8 cellular contexts compared by ENCODE assay signal in genomic region chr22:39490135-39490798, GRCh38. TPM values are rescaled to one million over a fixed set of nuclear protein-coding genes. Genes with fewer than 3 reads are reported as not detected.
DNase-seq lines count a peak whose midpoint lies in the region; ATAC-seq and TF ChIP-seq lines count a peak whose summit lies in the region.

No MANE protein-coding gene starts in this region.

- no peak overlapping the region for H3K4me3 Mint-ChIP-seq in Calu3 (ENCODE audit: low read depth, unreplicated experiment)
- H3K4me3 Mint-ChIP-seq in T-helper 17 cell, result no peak overlapping the region

- H3K9me3 ChIP-seq in HAP-1, result no peaks in the 10 kb centered on the region
- H3K9me3 ChIP-seq in T-helper 17 cell (ENCODE audit: control insufficient read depth, low read length, poor library complexity, severe bottlenecking), result no peaks in the 10 kb centered on the region
- H3K9me3 ChIP-seq in adrenal gland (replicated peaks in 1 of 3), result no peaks in the 10 kb centered on the region
- H3K9me3 ChIP-seq in spleen, result no peaks in the 10 kb centered on the region

- ATAC-seq in T-helper 17 cell, result peak; percentile 99

- peak; percentile 74 for DNase-seq in Calu3
- peak; percentile 79 to 90 for DNase-seq in HAP-1 (ENCODE audit: low spot score in 2 of 2)
- peak; percentile 27 for DNase-seq in NCI-H146 (lab: John Stamatoyannopoulos, UW)
- peak; percentile 51 to 62 (median 57) for DNase-seq in T-helper 17 cell
- DNase-seq in adrenal gland, result peak; percentile 78 to 93 (median 87)
- DNase-seq in hepatic stellate cell (ENCODE audit: low spot score), result peak; percentile 91
- DNase-seq in spleen, result peak; percentile 97
- no peak for DNase-seq in KG1 (lab: John Stamatoyannopoulos, UW)

- BruUV-seq in Calu3 (replicated peaks; lab: Mats Ljungman, UMichigan), result TSS peak; percentile 11

- H3K4me3 ChIP-seq in HAP-1 (no peak overlapping the region), adrenal gland (no peak overlapping the region), spleen (peak overlapping the region in 1 of 8 donors; percentile 45)

- H3K27ac ChIP-seq in adrenal gland (no peak overlapping the region), spleen (peak overlapping the region in 3 of 8 donors; percentile 19 to 57 (median 41))

- no peak for TF ChIP-seq CTCF in Calu3 (IDR thresholded peaks at IDR 0.05; ENCODE audit: unreplicated experiment)
- no peak for TF ChIP-seq CTCF in adrenal gland (IDR thresholded peaks at IDR 0.05)
- TF ChIP-seq CTCF in spleen (IDR thresholded peaks at IDR 0.05 in 8 of 11, conservative IDR thresholded peaks at IDR 0.05 in 3 of 11), result no peak

- no peaks in the 10 kb centered on the region for H3K4me1 ChIP-seq in HAP-1
- peaks cover 0 to 5% of the 10 kb centered on the region in 2 donors for H3K4me1 ChIP-seq in adrenal gland (replicated peaks in 1 of 2)
- peaks cover 6 to 38% (median 11%) of the 10 kb centered on the region in 6 donors for H3K4me1 ChIP-seq in spleen

- no peaks in the 10 kb centered on the region for H3K9me3 Mint-ChIP-seq in Calu3 (ENCODE audit: low read depth, unreplicated experiment)

- TF ChIP-seq POLR2A in adrenal gland (IDR thresholded peaks at IDR 0.05) (no peak), spleen (IDR thresholded peaks at IDR 0.05) (no peak)

- in situ Hi-C loops in HAP-1 (cut with MboI; ENCODE audit: low sequenced_read_pairs), result no loop called here

- intact Hi-C loops in Calu3 (cut with micrococcal nuclease; ENCODE audit: unreplicated experiment) (no loop called here), adrenal gland (cut with DNase I) (loop anchor here (5.0 to 10.0 kb wide), 4 partner anchors 37 to 315 kb away; no protein-coding TSS in a partner anchor), spleen (cut with DNase I; ENCODE audit: low total_unique reads) (loop anchor here (5.0 to 10.0 kb wide), 2 partner anchors 37 to 85 kb away; no protein-coding TSS in a partner anchor)

- peaks cover 18% of the 10 kb centered on the region for H3K4me1 Mint-ChIP-seq in Calu3 (ENCODE audit: low read depth, unreplicated experiment)
- H3K4me1 Mint-ChIP-seq in T-helper 17 cell, result peaks cover 14% of the 10 kb centered on the region

- no peaks in the 10 kb centered on the region; the same call in 1 of the 2 replicates for H3K27me3 ChIP-seq in HAP-1 (ENCODE audit: low read depth)
- H3K27me3 ChIP-seq in adrenal gland, result no peaks in the 10 kb centered on the region
- no peaks in the 10 kb centered on the region for H3K27me3 ChIP-seq in spleen (replicated peaks in 1 of 7)

- CTCF ChIA-PET in Calu3 (lab: Charles Lee), result interaction anchor here (0.5 to 1.5 kb wide), 3 partner anchors 12 to 112 kb away, joined by 3 to 6 read pairs (median 3); partner anchors contain the start of gene MIEF1

- H3K36me3 ChIP-seq in HAP-1 (replicated peaks) (no peaks in the 10 kb centered on the region), adrenal gland (replicated peaks in 1 of 2) (no peaks in the 10 kb centered on the region), spleen (peaks cover 0 to 19% (median 4%) of the 10 kb centered on the region in 6 donors)

- H3K36me3 Mint-ChIP-seq in Calu3 (ENCODE audit: insufficient read depth, unreplicated experiment), result peaks cover 9% of the 10 kb centered on the region
- H3K36me3 Mint-ChIP-seq in T-helper 17 cell (ENCODE audit: low read depth), result no peaks in the 10 kb centered on the region

- no peak overlapping the region for H3K27ac Mint-ChIP-seq in Calu3 (ENCODE audit: unreplicated experiment)
- no peak overlapping the region for H3K27ac Mint-ChIP-seq in T-helper 17 cell

- 38 to 42% (median 39%) methylated on average over 9 to 13 of the region's 13 CpGs for WGBS in adrenal gland, 4 donors
- 39 to 44% (median 42%) methylated on average over 13 of the region's 13 CpGs for whole genome bisulfite sequencing in spleen, 5 donors

- no peaks in the 10 kb centered on the region for H3K27me3 Mint-ChIP-seq in Calu3 (ENCODE audit: unreplicated experiment)
- H3K27me3 Mint-ChIP-seq in T-helper 17 cell, result peaks cover 6% of the 10 kb centered on the region

RNA-seq across cellular contexts. Expression of gene MIEF1, which starts 11.8 kb away (rescaled TPM):
- total RNA-seq in Calu3 (2022) (39.2 and 44.3 TPM in 2 replicates), T-helper 17 cell (10 to 100 TPM; 16.9 to 22.7 TPM), adrenal gland (10 to 100 TPM; 24.4 to 44.2 (median 26.9) TPM), spleen (10 to 100 TPM; 24.4 to 31.4 (median 27.5) TPM)
- polyA plus RNA-seq in adrenal gland (10 to 100 TPM in 1 of 3 donors, 1 to 10 TPM in 2; 5.1 to 27.0 (median 6.9) TPM), spleen (10 to 100 TPM in 1 of 3 donors, 1 to 10 TPM in 2; 5.8 to 11.2 (median 6.7) TPM)

RNA-seq across cellular contexts. Expression of gene ATF4, which starts 30.1 kb away (rescaled TPM):
- total RNA-seq in Calu3 (2022) (294 and 372 TPM in 2 replicates), T-helper 17 cell (100 to 1,000 TPM; 260 to 333 TPM), adrenal gland (100 to 1,000 TPM; 207 to 498 (median 324) TPM), spleen (100 to 1,000 TPM; 190 to 286 (median 256) TPM)
- polyA plus RNA-seq in adrenal gland (1,000 to 10,000 TPM in 2 of 3 donors, 100 to 1,000 TPM in 1; 619 to 1,513 (median 1,039) TPM), spleen (100 to 1,000 TPM; 341 to 414 (median 357) TPM)

RNA-seq across cellular contexts. Expression of gene MGAT3, which starts 33.5 kb away (rescaled TPM):
- total RNA-seq in Calu3 (2022) (33.0 and 51.5 TPM in 2 replicates), T-helper 17 cell (under 1 TPM; 0.25 to 0.96 TPM), adrenal gland (1 to 10 TPM; 1.0 to 6.9 (median 2.4) TPM), spleen (10 to 100 TPM in 4 of 7 donors, 1 to 10 TPM in 3; 8.1 to 14.4 (median 10.6) TPM)
- polyA plus RNA-seq in adrenal gland (1 to 10 TPM in 2 of 3 donors, under 1 TPM in 1; 0.42 to 1.4 (median 1.2) TPM), spleen (1 to 10 TPM; 1.3 to 4.2 (median 1.5) TPM)

RNA-seq across cellular contexts. Expression of gene RPS19BP1, which starts 42.3 kb away (rescaled TPM):
- total RNA-seq in Calu3 (2022) (82.9 and 87.7 TPM in 2 replicates), T-helper 17 cell (10 to 100 TPM; 42.6 to 47.3 TPM), adrenal gland (100 to 1,000 TPM in 4 of 8 donors, 10 to 100 TPM in 4; 80.4 to 250 (median 132) TPM), spleen (100 to 1,000 TPM in 2 of 7 donors, 10 to 100 TPM in 5; 55.8 to 147 (median 57.3) TPM)
- polyA plus RNA-seq in adrenal gland (100 to 1,000 TPM in 2 of 3 donors, 10 to 100 TPM in 1; 39.5 to 217 (median 174) TPM), spleen (100 to 1,000 TPM; 154 to 210 (median 181) TPM)
